ENCODE assay signal across 35 cellular contexts in genomic region chr7:4758111-4758510, GRCh38.
"Had no signal": no experiment of that assay in that cellular context is flagged by ENCODE, and none has a peak within 500 bp of the region (broad histone marks: within the 10 kb centered on the region; RNA-seq: fewer than 3 reads in every experiment).

No MANE protein-coding gene starts in this region.

- H3K9me3 ChIP-seq: ascending aorta, breast epithelium, esophagus muscularis mucosa, gastrocnemius medialis had no signal

- H3K4me3 ChIP-seq: ascending aorta, breast epithelium, cardiac muscle cell, coronary artery, dorsolateral prefrontal cortex, esophagus muscularis mucosa, gastrocnemius medialis had no signal

- H3K4me1 Mint-ChIP-seq: brain, endodermal cell had no signal

- H3K27ac ChIP-seq: ascending aorta, breast epithelium, cardiac muscle cell, coronary artery, esophagus muscularis mucosa, foreskin keratinocyte, gastrocnemius medialis, WERI-Rb-1 had no signal

- H3K27me3 ChIP-seq: ascending aorta, breast epithelium, cardiac muscle cell, dorsolateral prefrontal cortex, esophagus muscularis mucosa, foreskin keratinocyte, gastrocnemius medialis had no signal

- H3K36me3 Mint-ChIP-seq: activated naive CD4-positive, alpha-beta T cell treated with anti-CD3 and anti-CD28 coated beads, Interleukin-2, amount 50 U/mL, for 72 hours had no signal

- H3K27ac Mint-ChIP-seq: activated B cell treated with CpG ODN at 0.5 μM for 24 hours; activated CD4-positive, alpha-beta memory T cell treated with anti-CD3 and anti-CD28 coated beads, Interleukin-2, amount 10 ng/mL, durations not matched to agents 7 days and 5 days; activated CD4-positive, alpha-beta T cell treated with anti-CD3 and anti-CD28 coated beads, Interleukin-2, amount 10 ng/mL, durations not matched to agents 24 days and 14 days; activated naive CD4-positive, alpha-beta T cell treated with anti-CD3 and anti-CD28 coated beads, Interleukin-2, amount 10 ng/mL, durations not matched to agents 7 days and 5 days; activated naive CD4-positive, alpha-beta T cell treated with anti-CD3 and anti-CD28 coated beads, Interleukin-2, amount 50 U/mL, for 72 hours; activated naive CD8-positive, alpha-beta T cell treated with anti-CD3 and anti-CD28 coated beads, Interleukin-2, amount 10 ng/mL, durations not matched to agents 7 days and 5 days; activated T-cell treated with anti-CD3 and anti-CD28 coated beads, Interleukin-2, amount 50 U/mL, for 24 hours; activated T-cell treated with anti-CD3 and anti-CD28 coated beads, Interleukin-2, amount 50 U/mL, for 72 hours; brain; dendritic cell treated with granulocyte-macrophage colony-stimulating factor and Interleukin-4, amounts not matched to agents 40 ng/mL and 50 ng/mL, for 4 days; endodermal cell; T-helper 17 cell; T-helper 2 cell treated with Interferon-gamma antibody and Interleukin-4, amounts not matched to agents 5 μg/mL and 100 μg/mL, for 36 hours had no signal

- ATAC-seq: activated CD4-positive, CD25-positive, alpha-beta regulatory T cell treated with anti-CD3 and anti-CD28 coated beads, Interleukin-2, amount 50 U/mL, for 24 hours; activated naive CD4-positive, alpha-beta T cell treated with anti-CD3 and anti-CD28 coated beads, Interleukin-2, amount 50 U/mL, for 72 hours; activated T-cell treated with anti-CD3 and anti-CD28 coated beads, Interleukin-2, amount 50 U/mL, for 72 hours; foreskin keratinocyte; gastrocnemius medialis; T-helper 17 cell had no signal

- H3K4me3 Mint-ChIP-seq: activated B cell treated with CpG ODN at 0.5 μM for 24 hours; activated CD4-positive, alpha-beta memory T cell treated with anti-CD3 and anti-CD28 coated beads, Interleukin-2, amount 10 ng/mL, durations not matched to agents 7 days and 5 days; activated CD4-positive, alpha-beta T cell treated with anti-CD3 and anti-CD28 coated beads, Interleukin-2, amount 10 ng/mL, durations not matched to agents 24 days and 14 days; activated naive CD4-positive, alpha-beta T cell treated with anti-CD3 and anti-CD28 coated beads, Interleukin-2, amount 10 ng/mL, durations not matched to agents 7 days and 5 days; activated naive CD8-positive, alpha-beta T cell treated with anti-CD3 and anti-CD28 coated beads, Interleukin-2, amount 10 ng/mL, durations not matched to agents 7 days and 5 days; activated T-cell treated with anti-CD3 and anti-CD28 coated beads, Interleukin-2, amount 50 U/mL, for 24 hours; activated T-cell treated with anti-CD3 and anti-CD28 coated beads, Interleukin-2, amount 50 U/mL, for 72 hours; brain; dendritic cell treated with granulocyte-macrophage colony-stimulating factor and Interleukin-4, amounts not matched to agents 40 ng/mL and 50 ng/mL, for 4 days; endodermal cell; T-helper 17 cell; T-helper 2 cell treated with Interferon-gamma antibody and Interleukin-4, amounts not matched to agents 5 μg/mL and 100 μg/mL, for 36 hours had no signal

- H3K9me3 Mint-ChIP-seq: activated B cell treated with CpG ODN at 0.5 μM for 24 hours; activated CD4-positive, alpha-beta memory T cell treated with anti-CD3 and anti-CD28 coated beads, Interleukin-2, amount 10 ng/mL, durations not matched to agents 7 days and 5 days; activated CD4-positive, alpha-beta T cell treated with anti-CD3 and anti-CD28 coated beads, Interleukin-2, amount 10 ng/mL, durations not matched to agents 24 days and 14 days; activated naive CD4-positive, alpha-beta T cell treated with anti-CD3 and anti-CD28 coated beads, Interleukin-2, amount 10 ng/mL, durations not matched to agents 7 days and 5 days; activated naive CD4-positive, alpha-beta T cell treated with anti-CD3 and anti-CD28 coated beads, Interleukin-2, amount 50 U/mL, for 72 hours; activated naive CD8-positive, alpha-beta T cell treated with anti-CD3 and anti-CD28 coated beads, Interleukin-2, amount 10 ng/mL, durations not matched to agents 7 days and 5 days; activated T-cell treated with anti-CD3 and anti-CD28 coated beads, Interleukin-2, amount 50 U/mL, for 24 hours; activated T-cell treated with anti-CD3 and anti-CD28 coated beads, Interleukin-2, amount 50 U/mL, for 72 hours; brain; dendritic cell treated with granulocyte-macrophage colony-stimulating factor and Interleukin-4, amounts not matched to agents 40 ng/mL and 50 ng/mL, for 4 days; endodermal cell; T-helper 2 cell treated with Interferon-gamma antibody and Interleukin-4, amounts not matched to agents 5 μg/mL and 100 μg/mL, for 36 hours had no signal

- H3K4me1 ChIP-seq: ascending aorta, breast epithelium, gastrocnemius medialis had no signal

- H3K27me3 Mint-ChIP-seq: activated B cell treated with CpG ODN at 0.5 μM for 24 hours; activated CD4-positive, alpha-beta memory T cell treated with anti-CD3 and anti-CD28 coated beads, Interleukin-2, amount 10 ng/mL, durations not matched to agents 7 days and 5 days; activated CD4-positive, alpha-beta T cell treated with anti-CD3 and anti-CD28 coated beads, Interleukin-2, amount 10 ng/mL, durations not matched to agents 24 days and 14 days; activated naive CD4-positive, alpha-beta T cell treated with anti-CD3 and anti-CD28 coated beads, Interleukin-2, amount 10 ng/mL, durations not matched to agents 7 days and 5 days; activated naive CD8-positive, alpha-beta T cell treated with anti-CD3 and anti-CD28 coated beads, Interleukin-2, amount 10 ng/mL, durations not matched to agents 7 days and 5 days; activated T-cell treated with anti-CD3 and anti-CD28 coated beads, Interleukin-2, amount 50 U/mL, for 24 hours; brain; dendritic cell treated with granulocyte-macrophage colony-stimulating factor and Interleukin-4, amounts not matched to agents 40 ng/mL and 50 ng/mL, for 4 days; T-helper 17 cell had no signal

- DNase-seq: activated B cell treated with CpG ODN at 0.5 μM for 24 hours; activated CD4-positive, alpha-beta memory T cell treated with anti-CD3 and anti-CD28 coated beads, Interleukin-2, amount 10 ng/mL, durations not matched to agents 7 days and 5 days; activated CD4-positive, alpha-beta T cell treated with anti-CD3 and anti-CD28 coated beads, Interleukin-2, amount 10 ng/mL, durations not matched to agents 24 days and 14 days; activated CD4-positive, alpha-beta T cell treated with anti-CD3 and anti-CD28 coated beads, Interleukin-2, amount 50 U/mL, for 4 hours; activated CD8-positive, alpha-beta memory T cell treated with anti-CD3 and anti-CD28 coated beads, Interleukin-2, amount 50 U/mL, for 48 hours; activated gamma-delta T cell; activated naive CD4-positive, alpha-beta T cell; activated naive CD4-positive, alpha-beta T cell treated with anti-CD3 and anti-CD28 coated beads, Interleukin-2, amount 10 ng/mL, durations not matched to agents 7 days and 5 days; activated naive CD8-positive, alpha-beta T cell treated with anti-CD3 and anti-CD28 coated beads, Interleukin-2, amount 10 ng/mL, durations not matched to agents 7 days and 5 days; activated T-cell treated with anti-CD3 and anti-CD28 coated beads for 4 hours; activated T-cell treated with anti-CD3 and anti-CD28 coated beads, Interleukin-2, amount 50 U/mL, for 24 hours; activated T-cell treated with anti-CD3 and anti-CD28 coated beads, Interleukin-2, amount 50 U/mL, for 72 hours; central memory CD4-positive, alpha-beta T cell; cerebellar nuclear complex; effector memory CD4-positive, alpha-beta T cell; endodermal cell; erythroblast; foreskin keratinocyte; gastrocnemius medialis; glutamatergic neuron; T-helper 1 cell; T-helper 17 cell; T1000; WERI-Rb-1 had no signal
